ENCODE assay signal across 8 cellular contexts in genomic region chr17:48576479-48577309, GRCh38. TPM values are rescaled to one million over a fixed set of nuclear protein-coding genes. Genes with fewer than 3 reads are reported as not detected.
DNase-seq lines count a peak whose midpoint lies in the region; ATAC-seq, FAIRE-seq and TF ChIP-seq lines count a peak whose summit lies in the region.

No MANE protein-coding gene starts in this region.

- FAIRE-seq in G401.6 (lab: Jason Lieb, UNC) = peak; percentile 3

- ATAC-seq in Panc1 = no peak
- no peak for ATAC-seq in HG02623 (IDR thresholded peaks at IDR 0.05; ENCODE audit: unreplicated experiment)
- no peak for ATAC-seq in HG02610 (IDR thresholded peaks at IDR 0.05; ENCODE audit: unreplicated experiment)

- TF ChIP-seq CTCF in Panc1 (IDR thresholded peaks at IDR 0.05) = no peak

- in situ Hi-C loops in Panc1 (cut with HindIII; ENCODE audit: low pct_unique_long_range_greater_than_20kb, low sequenced_read_pairs) = no loop called here

- POLR2A ChIA-PET in Panc1 (lab: Charles Lee) = interaction anchor here (1.0 kb wide), 1 partner anchor 12 kb away, joined by 3 read pairs; no protein-coding TSS in a partner anchor

- peak overlapping the region; percentile 70 to 99 for H3K4me3 ChIP-seq in Panc1 (ENCODE audit: low read depth in 2 of 2, low read length in 2 of 2)
- peak overlapping the region; percentile 65 for H3K4me3 ChIP-seq in rectal smooth muscle tissue (ENCODE audit: low read length)

- peak overlapping the region; percentile 28 for H3K9ac ChIP-seq in rectal smooth muscle tissue (ENCODE audit: low read length)

- CTCF ChIA-PET in Panc1 (lab: Charles Lee) = no interaction called here

- H3K36me3 ChIP-seq in Panc1 (ENCODE audit: control insufficient read depth, insufficient read depth, low read length) = peaks cover 12% of the 10 kb centered on the region
- no peaks in the 10 kb centered on the region for H3K36me3 ChIP-seq in rectal smooth muscle tissue (ENCODE audit: control insufficient read depth, insufficient read depth, low read length)

- H3K9me3 ChIP-seq in Panc1 (ENCODE audit: control insufficient read depth, insufficient read depth, low read depth, low read length) = no peaks in the 10 kb centered on the region

- no peaks in the 10 kb centered on the region for H3K27me3 ChIP-seq in Panc1 (ENCODE audit: control insufficient read depth, insufficient read depth, low read length)
- H3K27me3 ChIP-seq in rectal smooth muscle tissue (ENCODE audit: control insufficient read depth, insufficient read depth, low read length) = no peaks in the 10 kb centered on the region

- H3K27ac ChIP-seq in Panc1 (ENCODE audit: low read length) (peak overlapping the region; percentile 97), rectal smooth muscle tissue (ENCODE audit: low read depth, low read length) (peak overlapping the region; percentile 94)

- BruUV-seq in Panc1 (replicated peaks; lab: Mats Ljungman, UMichigan) = no TSS peak

- H3K4me1 ChIP-seq in Panc1 (ENCODE audit: control insufficient read depth, insufficient read depth, low read length) = peaks cover 85% of the 10 kb centered on the region
- H3K4me1 ChIP-seq in rectal smooth muscle tissue (ENCODE audit: control insufficient read depth, insufficient read depth, low read length) = peaks cover 47% of the 10 kb centered on the region

- intact Hi-C loops in Panc1 (cut with micrococcal nuclease; ENCODE audit: unreplicated experiment) = no loop called here

- peak; percentile 42 for TF ChIP-seq POLR2A in erythroblast (IDR thresholded peaks at IDR 0.05; ENCODE audit: low read length)

- DNase-seq in Panc1 (ENCODE audit: low read depth, low spot score) (no peak), erythroblast (lab: John Stamatoyannopoulos, UW) (peak; percentile 70 to 74), SHP77 treated with DMSO at 0.1 percent for 48 hours (lab: John Stamatoyannopoulos, UW) (no peak), NCI-H146 (lab: John Stamatoyannopoulos, UW) (no peak)

RNA-seq across cellular contexts. Expression of gene HOXB4, which starts 1.5 kb away (rescaled TPM):
- 27.9 TPM for total RNA-seq in Panc1 (2021; ENCODE audit: unreplicated experiment)
- polyA plus RNA-seq in Panc1 (2012; ENCODE audit: insufficient read length) = 19.4 TPM

RNA-seq across cellular contexts. Expression of gene HOXB3, which starts 13.3 kb away (rescaled TPM):
- total RNA-seq in Panc1 (2021; ENCODE audit: unreplicated experiment) = 127 TPM
- 113 TPM for polyA plus RNA-seq in Panc1 (2012; ENCODE audit: insufficient read length)

RNA-seq across cellular contexts. Expression of gene HOXB5, which starts 16.9 kb away (rescaled TPM):
- 67.2 TPM for total RNA-seq in Panc1 (2021; ENCODE audit: unreplicated experiment)
- 64.4 TPM for polyA plus RNA-seq in Panc1 (2012; ENCODE audit: insufficient read length)

RNA-seq across cellular contexts. Expression of gene HOXB6, which starts 28.1 kb away (rescaled TPM):
- total RNA-seq in Panc1 (2021; ENCODE audit: unreplicated experiment) = 196 TPM
- polyA plus RNA-seq in Panc1 (2012; ENCODE audit: insufficient read length) = 167 TPM

RNA-seq across cellular contexts. Expression of gene HOXB2, which starts 31.8 kb away (rescaled TPM):
- 70.1 TPM for total RNA-seq in Panc1 (2021; ENCODE audit: unreplicated experiment)
- polyA plus RNA-seq in Panc1 (2012; ENCODE audit: insufficient read length) = 66.6 TPM

Comparison
In these comparisons a context has a peak if more than half of its experiments do, and no peak if none do; other contexts are left out.
1. DNase-seq: peak in erythroblast (2 of 2); none in Panc1 (single experiment), SHP77 treated with DMSO at 0.1 percent for 48 hours (single experiment) and NCI-H146 (single experiment).